Comparison of ENCODE assay signal across 13 cellular contexts in the genomic region with DNA sequence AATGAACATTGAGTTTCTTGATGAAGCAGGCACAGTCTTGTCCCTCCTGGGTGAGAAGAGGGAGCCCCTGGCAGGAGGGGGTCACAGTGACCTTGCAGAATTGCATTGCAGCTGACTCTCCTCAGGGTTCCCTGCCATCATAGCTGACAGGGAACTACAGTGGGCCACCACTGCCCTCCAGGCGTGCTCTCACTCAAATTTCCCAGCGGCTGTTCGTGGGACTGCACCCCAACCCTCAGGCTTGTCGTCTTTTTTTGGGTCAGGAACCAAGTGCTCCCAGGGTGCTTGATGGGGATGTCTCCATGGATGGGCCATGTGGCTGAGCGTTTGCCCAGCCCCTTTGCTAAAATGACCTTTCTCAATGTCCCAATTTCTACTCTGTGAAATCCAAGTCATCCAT.
A peak's percentile ranks its signal among the peaks of the same experiment; 100 is the strongest.
DNase-seq lines count a peak whose midpoint lies in the region; ATAC-seq and TF ChIP-seq lines count a peak whose summit lies in the region.
"Had no signal": no experiment of that assay in that cellular context is flagged by ENCODE, and none has a peak within 500 bp of the region (broad histone marks: within the 10 kb centered on the region; RNA-seq: fewer than 3 reads in every experiment).

No MANE protein-coding gene starts in this region.

- BruUV-seq in PC-9 (replicated peaks; lab: Mats Ljungman, UMichigan), result no TSS peak

- H3K27ac ChIP-seq in PC-9, result no peak overlapping the region
- H3K27ac ChIP-seq: dorsolateral prefrontal cortex had no signal

- no peaks in the 10 kb centered on the region for H3K36me3 ChIP-seq in PC-9 (ENCODE audit: low read depth)

- no peak overlapping the region for H3K4me3 ChIP-seq in PC-9
- no peak overlapping the region for H3K4me3 ChIP-seq in foreskin fibroblast (ENCODE audit: low read depth in 1 of 2, low read length in 2 of 2)
- H3K4me3 ChIP-seq: dorsolateral prefrontal cortex had no signal

- H3K27me3 Mint-ChIP-seq in activated naive CD4-positive, alpha-beta T cell treated with anti-CD3 and anti-CD28 coated beads for 36 hours (ENCODE audit: low read depth), result no peaks in the 10 kb centered on the region

- no peaks in the 10 kb centered on the region for H3K4me1 Mint-ChIP-seq in activated naive CD4-positive, alpha-beta T cell treated with anti-CD3 and anti-CD28 coated beads for 36 hours (ENCODE audit: low read depth)

- TF ChIP-seq CTCF in PC-9 (conservative IDR thresholded peaks at IDR 0.05) (peak; percentile 53), foreskin fibroblast (IDR thresholded peaks at IDR 0.05; ENCODE audit: low read depth, low read length) (peak; percentile 35)

- no peak for ATAC-seq in HG03460 (IDR thresholded peaks at IDR 0.05; ENCODE audit: unreplicated experiment)

- H3K79me2 ChIP-seq in PC-9 (ENCODE audit: low read depth), result no peaks in the 10 kb centered on the region

- no peaks in the 10 kb centered on the region for H3K4me1 ChIP-seq in PC-9 (replicated peaks; ENCODE audit: insufficient read depth)

- POLR2A ChIA-PET in PC-9 (lab: Charles Lee; ENCODE audit: unreplicated experiment), result no interaction called here

- H3K27me3 ChIP-seq in PC-9 (ENCODE audit: insufficient read depth, low read depth), result peaks cover 13% of the 10 kb centered on the region; the same call in 1 of the 2 replicates

- peaks cover 6% of the 10 kb centered on the region for H3K9me3 Mint-ChIP-seq in activated naive CD4-positive, alpha-beta T cell treated with anti-CD3 and anti-CD28 coated beads for 36 hours

- no peak overlapping the region for H3K27ac Mint-ChIP-seq in activated naive CD4-positive, alpha-beta T cell treated with anti-CD3 and anti-CD28 coated beads for 36 hours

- CTCF ChIA-PET in activated naive CD4-positive, alpha-beta T cell treated with anti-CD3 and anti-CD28 coated beads for 36 hours (lab: Charles Lee), result no interaction called here
- CTCF ChIA-PET in PC-9 (lab: Charles Lee), result no interaction called here

- peak; percentile 14 for DNase-seq in activated naive CD4-positive, alpha-beta T cell treated with anti-CD3 and anti-CD28 coated beads for 36 hours
- no peak for DNase-seq in activated naive CD4-positive, alpha-beta T cell (lab: John Stamatoyannopoulos, UW)
- DNase-seq in PC-9 (peak in 1 of 2 experiments; percentile 5), foreskin fibroblast (no peak), T1000 (lab: John Stamatoyannopoulos, UW) (no peak), DMS153 treated with DMSO at 0.1 percent for 48 hours (lab: John Stamatoyannopoulos, UW; ENCODE audit: unreplicated experiment) (no peak)
- peak; percentile 28 for DNase-seq in stimulated activated CD8-positive, alpha-beta memory T cell treated with anti-CD3 and anti-CD28 coated beads, Interleukin-4, amount 100 ng/mL, for 48 hours
- DNase-seq: dorsolateral prefrontal cortex; NCI-H1048; NK-92 treated with Interleukin-12 subunit alpha and Interleukin-12 subunit beta, amount 100 ng/mL, for 24 hours; posterior cingulate gyrus; T-helper 9 cell had no signal

- no peaks in the 10 kb centered on the region; the same call in 1 of the 2 replicates for H3K9me3 ChIP-seq in PC-9 (ENCODE audit: insufficient read depth, low read depth)

- no peak overlapping the region for H3K4me2 ChIP-seq in PC-9

- H3F3A ChIP-seq in PC-9 (ENCODE audit: insufficient read depth, low read depth), result no peaks in the 10 kb centered on the region

- H4K20me1 ChIP-seq in PC-9 (ENCODE audit: insufficient read depth), result no peaks in the 10 kb centered on the region

- no peaks in the 10 kb centered on the region for H3K36me3 Mint-ChIP-seq in activated naive CD4-positive, alpha-beta T cell treated with anti-CD3 and anti-CD28 coated beads for 36 hours (ENCODE audit: low read depth)

- H2AFZ ChIP-seq in PC-9, result no peak overlapping the region

- no peaks in the 10 kb centered on the region for H3K9me2 ChIP-seq in PC-9 (ENCODE audit: insufficient read depth)

- intact Hi-C loops in activated naive CD4-positive, alpha-beta T cell treated with anti-CD3 and anti-CD28 coated beads for 36 hours (cut with micrococcal nuclease), result no loop called here
- intact Hi-C loops in PC-9 (cut with micrococcal nuclease; ENCODE audit: unreplicated experiment), result no loop called here

- no peak overlapping the region for H3K4me3 Mint-ChIP-seq in activated naive CD4-positive, alpha-beta T cell treated with anti-CD3 and anti-CD28 coated beads for 36 hours

Comparison
In these comparisons a context has a peak if more than half of its experiments do, and no peak if none do; other contexts are left out.
1. DNase-seq: peak in activated naive CD4-positive, alpha-beta T cell treated with anti-CD3 and anti-CD28 coated beads for 36 hours (single experiment) and stimulated activated CD8-positive, alpha-beta memory T cell treated with anti-CD3 and anti-CD28 coated beads, Interleukin-4, amount 100 ng/mL, for 48 hours (single experiment); none in activated naive CD4-positive, alpha-beta T cell (0 of 4), foreskin fibroblast (0 of 2), T1000 (single experiment) and DMS153 treated with DMSO at 0.1 percent for 48 hours (single experiment).